Comparison of ENCODE assay signal across 8 cellular contexts in genomic region chr7:141702047-141702567, GRCh38. TPM values are rescaled to one million over a fixed set of nuclear protein-coding genes. Genes with fewer than 3 reads are reported as not detected.
DNase-seq lines count a peak whose midpoint lies in the region; ATAC-seq lines count a peak whose summit lies in the region.

Gene DENND11 (minus strand): TSS chr7:141702166. CDS start chr7:141702153, 13 bp downstream.

- no peaks in the 10 kb centered on the region for H3K9me3 ChIP-seq in mononuclear cell (ENCODE audit: low read depth, low read length)

- POLR2A ChIA-PET in activated CD8-positive, alpha-beta memory T cell treated with anti-CD3 and anti-CD28 coated beads for 36 hours (lab: Charles Lee), result interaction anchor here (0.8 kb wide), 1 partner anchor 36 kb away, joined by 4 read pairs; the partner anchor contains the start of gene SSBP1

- CTCF ChIA-PET in activated CD8-positive, alpha-beta memory T cell treated with anti-CD3 and anti-CD28 coated beads for 36 hours (lab: Charles Lee), result interaction anchor here (1.5 to 2.1 kb wide), 3 partner anchors 11 to 47 kb away, joined by 4 to 9 read pairs (median 6); partner anchors contain the start of gene SSBP1

- peaks cover 32% of the 10 kb centered on the region for H3K4me1 ChIP-seq in mononuclear cell (ENCODE audit: insufficient read depth, low read length)

- peak within 1 kb of the TSS; percentile 55 for H3K4me3 ChIP-seq in mononuclear cell (ENCODE audit: low read length)

- peak; percentile 76 to 85 (median 82) for DNase-seq in NCI-H1417 (lab: John Stamatoyannopoulos, UW)
- DNase-seq in NCI-H1417 treated with DMSO at 0.1 percent for 48 hours (lab: John Stamatoyannopoulos, UW), result no peak
- DNase-seq in NCI-H2107 treated with DMSO at 0.1 percent for 48 hours (lab: John Stamatoyannopoulos, UW; ENCODE audit: unreplicated experiment), result peak; percentile 27
- DNase-seq in stimulated activated CD8-positive, alpha-beta memory T cell treated with anti-CD3 and anti-CD28 coated beads, Interleukin-4, amount 100 ng/mL, for 48 hours, result peak; percentile 62

- in situ Hi-C loops in endometrial microvascular endothelial cells (cut with HindIII; ENCODE audit: inconsistent ontology term, low pct_unique_long_range_greater_than_20kb, low sequenced_read_pairs), result no loop called here

- H3K27me3 ChIP-seq in mononuclear cell (ENCODE audit: insufficient read depth, low read length), result peaks cover 12% of the 10 kb centered on the region

- ATAC-seq in HG02642 (IDR thresholded peaks at IDR 0.05; ENCODE audit: poor library complexity, unreplicated experiment), result peak; percentile 81

RNA-seq across cellular contexts. Expression of gene DENND11, which starts in this region (rescaled TPM):
- 10 to 100 TPM; 25.1 to 26.4 TPM for total RNA-seq in activated CD8-positive, alpha-beta memory T cell treated with anti-CD3 and anti-CD28 coated beads for 36 hours
- total RNA-seq in endometrial microvascular endothelial cells (ENCODE audit: inconsistent ontology term), result 13.8 TPM
- 46.7 TPM for total RNA-seq in mononuclear cell
